1 cellular context compared by ENCODE assay signal in the genomic region with DNA sequence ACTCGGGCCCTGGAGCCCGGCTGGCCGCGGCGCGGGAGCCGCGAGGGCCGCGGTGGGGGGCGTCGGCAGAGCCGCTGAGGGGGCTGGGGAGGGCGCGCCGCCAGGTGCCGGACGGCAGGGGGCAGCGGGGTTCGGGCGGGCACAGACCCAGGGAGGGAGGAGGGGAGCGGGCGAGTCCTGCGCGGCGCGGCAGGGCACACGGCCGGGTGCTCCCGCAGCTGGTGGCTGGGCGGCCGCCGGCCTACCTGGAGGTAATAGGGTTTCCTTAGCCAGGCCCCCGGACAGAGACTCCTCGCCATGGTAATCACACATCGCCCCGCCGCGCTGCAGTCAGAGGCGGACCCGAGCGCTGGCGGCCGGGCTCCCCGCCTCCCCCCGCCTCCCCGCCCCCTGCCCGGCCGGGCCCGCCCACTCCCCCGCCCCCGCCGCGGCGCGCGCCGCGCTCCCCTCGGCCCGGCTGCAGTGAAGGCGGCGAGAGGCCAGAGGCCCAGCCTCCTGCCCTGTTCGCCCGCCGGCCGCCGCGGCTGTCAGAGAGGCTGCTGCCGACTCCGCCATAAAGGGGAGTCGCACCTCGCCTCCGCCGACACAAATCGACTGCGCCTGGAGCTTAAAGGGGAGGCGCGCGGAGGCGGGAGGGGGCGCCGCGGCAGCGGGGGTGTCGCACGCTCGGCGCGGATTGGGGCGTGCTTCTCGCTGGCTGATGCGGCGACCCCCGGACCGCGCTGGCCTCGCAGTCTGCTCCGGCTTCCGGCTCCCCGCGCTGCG.
TF ChIP-seq lines count a peak whose summit lies in the region.

A gene (minus strand): TSS at position 332 of the 765 bp plus-strand sequence. CDS start 33 bp downstream, at position 299.

TF ChIP-seq in HepG2, 621 proteins besides CTCF, POLR2A, EP300 and RAD21 (continued from another document):
- TF ChIP-seq, protein P1, sequence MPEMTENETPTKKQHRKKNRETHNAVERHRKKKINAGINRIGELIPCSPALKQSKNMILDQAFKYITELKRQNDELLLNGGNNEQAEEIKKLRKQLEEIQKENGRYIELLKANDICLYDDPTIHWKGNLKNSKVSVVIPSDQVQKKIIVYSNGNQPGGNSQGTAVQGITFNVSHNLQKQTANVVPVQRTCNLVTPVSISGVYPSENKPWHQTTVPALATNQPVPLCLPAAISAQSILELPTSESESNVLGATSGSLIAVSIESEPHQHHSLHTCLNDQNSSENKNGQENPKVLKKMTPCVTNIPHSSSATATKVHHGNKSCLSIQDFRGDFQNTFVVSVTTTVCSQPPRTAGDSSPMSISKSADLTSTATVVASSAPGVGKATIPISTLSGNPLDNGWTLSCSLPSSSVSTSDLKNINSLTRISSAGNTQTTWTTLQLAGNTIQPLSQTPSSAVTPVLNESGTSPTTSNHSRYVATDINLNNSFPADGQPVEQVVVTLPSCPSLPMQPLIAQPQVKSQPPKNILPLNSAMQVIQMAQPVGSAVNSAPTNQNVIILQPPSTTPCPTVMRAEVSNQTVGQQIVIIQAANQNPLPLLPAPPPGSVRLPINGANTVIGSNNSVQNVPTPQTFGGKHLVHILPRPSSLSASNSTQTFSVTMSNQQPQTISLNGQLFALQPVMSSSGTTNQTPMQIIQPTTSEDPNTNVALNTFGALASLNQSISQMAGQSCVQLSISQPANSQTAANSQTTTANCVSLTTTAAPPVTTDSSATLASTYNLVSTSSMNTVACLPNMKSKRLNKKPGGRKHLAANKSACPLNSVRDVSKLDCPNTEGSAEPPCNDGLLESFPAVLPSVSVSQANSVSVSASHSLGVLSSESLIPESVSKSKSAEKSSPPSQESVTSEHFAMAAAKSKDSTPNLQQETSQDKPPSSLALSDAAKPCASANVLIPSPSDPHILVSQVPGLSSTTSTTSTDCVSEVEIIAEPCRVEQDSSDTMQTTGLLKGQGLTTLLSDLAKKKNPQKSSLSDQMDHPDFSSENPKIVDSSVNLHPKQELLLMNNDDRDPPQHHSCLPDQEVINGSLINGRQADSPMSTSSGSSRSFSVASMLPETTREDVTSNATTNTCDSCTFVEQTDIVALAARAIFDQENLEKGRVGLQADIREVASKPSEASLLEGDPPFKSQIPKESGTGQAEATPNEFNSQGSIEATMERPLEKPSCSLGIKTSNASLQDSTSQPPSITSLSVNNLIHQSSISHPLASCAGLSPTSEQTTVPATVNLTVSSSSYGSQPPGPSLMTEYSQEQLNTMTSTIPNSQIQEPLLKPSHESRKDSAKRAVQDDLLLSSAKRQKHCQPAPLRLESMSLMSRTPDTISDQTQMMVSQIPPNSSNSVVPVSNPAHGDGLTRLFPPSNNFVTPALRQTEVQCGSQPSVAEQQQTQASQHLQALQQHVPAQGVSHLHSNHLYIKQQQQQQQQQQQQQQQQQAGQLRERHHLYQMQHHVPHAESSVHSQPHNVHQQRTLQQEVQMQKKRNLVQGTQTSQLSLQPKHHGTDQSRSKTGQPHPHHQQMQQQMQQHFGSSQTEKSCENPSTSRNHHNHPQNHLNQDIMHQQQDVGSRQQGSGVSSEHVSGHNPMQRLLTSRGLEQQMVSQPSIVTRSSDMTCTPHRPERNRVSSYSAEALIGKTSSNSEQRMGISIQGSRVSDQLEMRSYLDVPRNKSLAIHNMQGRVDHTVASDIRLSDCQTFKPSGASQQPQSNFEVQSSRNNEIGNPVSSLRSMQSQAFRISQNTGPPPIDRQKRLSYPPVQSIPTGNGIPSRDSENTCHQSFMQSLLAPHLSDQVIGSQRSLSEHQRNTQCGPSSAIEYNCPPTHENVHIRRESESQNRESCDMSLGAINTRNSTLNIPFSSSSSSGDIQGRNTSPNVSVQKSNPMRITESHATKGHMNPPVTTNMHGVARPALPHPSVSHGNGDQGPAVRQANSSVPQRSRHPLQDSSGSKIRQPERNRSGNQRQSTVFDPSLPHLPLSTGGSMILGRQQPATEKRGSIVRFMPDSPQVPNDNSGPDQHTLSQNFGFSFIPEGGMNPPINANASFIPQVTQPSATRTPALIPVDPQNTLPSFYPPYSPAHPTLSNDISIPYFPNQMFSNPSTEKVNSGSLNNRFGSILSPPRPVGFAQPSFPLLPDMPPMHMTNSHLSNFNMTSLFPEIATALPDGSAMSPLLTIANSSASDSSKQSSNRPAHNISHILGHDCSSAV (CRISPR knock-in tag; IDR thresholded peaks at IDR 0.05; ENCODE audit: borderline replicate concordance), result no peak
- TF ChIP-seq ZNF274 (CRISPR knock-in tag; IDR thresholded peaks at IDR 0.05) (peak; percentile 35; the same call in 1 of the 2 replicates), MYC (CRISPR knock-in tag; IDR thresholded peaks at IDR 0.05; ENCODE audit: borderline replicate concordance) (0 out of 2 replicates have a peak, but pooled peaks have one; percentile 10), ZNF430 (CRISPR knock-in tag; IDR thresholded peaks at IDR 0.05) (peak; percentile 79; the same call in 1 of the 2 replicates), HDAC1 (CRISPR knock-in tag; IDR thresholded peaks at IDR 0.05) (peak; percentile 77), SRF (IDR thresholded peaks at IDR 0.05; ENCODE audit: low read depth, low read length) (peak; percentile 44; the same call in 1 of the 2 replicates), CCDC6 (CRISPR knock-in tag; IDR thresholded peaks at IDR 0.05) (peak; percentile 88), ZKSCAN8 (CRISPR knock-in tag; IDR thresholded peaks at IDR 0.05; ENCODE audit: borderline replicate concordance) (no peak), ZNF350 (CRISPR knock-in tag; IDR thresholded peaks at IDR 0.05; ENCODE audit: borderline replicate concordance, low read depth) (no peak), KMT2B (CRISPR knock-in tag; IDR thresholded peaks at IDR 0.05) (peak; percentile 57; the same call in 1 of the 2 replicates), MBNL3 (CRISPR knock-in tag; conservative IDR thresholded peaks at IDR 0.05) (no peak), ZNF790 (CRISPR knock-in tag; IDR thresholded peaks at IDR 0.05; ENCODE audit: borderline replicate concordance) (peak; percentile 92; the same call in 1 of the 2 replicates), ZSCAN25 (CRISPR knock-in tag; IDR thresholded peaks at IDR 0.05) (0 out of 2 replicates have a peak, but pooled peaks have one; percentile 36), MTA1 (CRISPR knock-in tag; IDR thresholded peaks at IDR 0.05; ENCODE audit: borderline replicate concordance) (peak; percentile 60; the same call in 1 of the 2 replicates), ZNF720 (CRISPR knock-in tag; IDR thresholded peaks at IDR 0.05) (no peak), ZSCAN29 (CRISPR knock-in tag; conservative IDR thresholded peaks at IDR 0.05) (0 out of 2 replicates have a peak, but pooled peaks have one; percentile 65)
- TF ChIP-seq, protein P2, sequence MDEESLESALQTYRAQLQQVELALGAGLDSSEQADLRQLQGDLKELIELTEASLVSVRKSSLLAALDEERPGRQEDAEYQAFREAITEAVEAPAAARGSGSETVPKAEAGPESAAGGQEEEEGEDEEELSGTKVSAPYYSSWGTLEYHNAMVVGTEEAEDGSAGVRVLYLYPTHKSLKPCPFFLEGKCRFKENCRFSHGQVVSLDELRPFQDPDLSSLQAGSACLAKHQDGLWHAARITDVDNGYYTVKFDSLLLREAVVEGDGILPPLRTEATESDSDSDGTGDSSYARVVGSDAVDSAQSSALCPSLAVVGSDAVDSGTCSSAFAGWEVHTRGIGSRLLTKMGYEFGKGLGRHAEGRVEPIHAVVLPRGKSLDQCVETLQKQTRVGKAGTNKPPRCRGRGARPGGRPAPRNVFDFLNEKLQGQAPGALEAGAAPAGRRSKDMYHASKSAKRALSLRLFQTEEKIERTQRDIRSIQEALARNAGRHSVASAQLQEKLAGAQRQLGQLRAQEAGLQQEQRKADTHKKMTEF (CRISPR knock-in tag; IDR thresholded peaks at IDR 0.05), result peak; percentile 53; the same call in 1 of the 2 replicates
- TF ChIP-seq, protein P3, sequence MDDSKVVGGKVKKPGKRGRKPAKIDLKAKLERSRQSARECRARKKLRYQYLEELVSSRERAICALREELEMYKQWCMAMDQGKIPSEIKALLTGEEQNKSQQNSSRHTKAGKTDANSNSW (CRISPR knock-in tag; IDR thresholded peaks at IDR 0.05; ENCODE audit: borderline replicate concordance), result peak; percentile 66; the same call in 1 of the 2 replicates
